ENCODE assay signal across 33 cellular contexts in the genomic region with DNA sequence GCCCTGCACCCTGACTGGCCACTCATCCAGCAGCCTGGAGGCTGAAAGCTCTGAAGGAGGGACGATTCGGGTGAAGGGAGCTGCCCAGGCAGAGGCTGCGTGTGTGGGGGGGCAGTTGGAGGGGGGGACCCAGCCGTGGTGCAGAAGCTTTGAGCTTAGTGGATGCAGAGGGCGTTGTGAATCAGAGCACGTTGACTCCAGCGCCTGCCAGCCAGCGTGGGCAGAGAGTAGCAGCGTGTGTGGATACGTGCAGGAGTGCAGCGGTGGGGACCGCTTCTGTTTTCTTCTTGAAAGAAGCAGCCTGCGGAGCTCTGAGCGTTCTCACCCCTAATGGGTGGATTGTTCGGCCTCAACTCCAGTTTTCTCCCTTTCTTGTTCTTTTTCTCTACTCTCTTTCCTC. TPM values are rescaled to one million over a fixed set of nuclear protein-coding genes. Genes with fewer than 3 reads are reported as not detected.
A peak's percentile ranks its signal among the peaks of the same experiment; 100 is the strongest.
DNase-seq lines count a peak whose midpoint lies in the region; ATAC-seq and TF ChIP-seq lines count a peak whose summit lies in the region.
"Had no signal": no experiment of that assay in that cellular context is flagged by ENCODE, and none has a peak within 500 bp of the region (broad histone marks: within the 10 kb centered on the region; RNA-seq: fewer than 3 reads in every experiment).

No MANE protein-coding gene starts in this region.

- no peak overlapping the region for H3K9ac ChIP-seq in GM23248
- H3K9ac ChIP-seq: BLaER1 treated with 17β-estradiol and CSF1 and Interleukin-3, amounts not matched to agents 10 nM and 100 nM had no signal

- in situ Hi-C loops in GM23248 (cut with MboI) = no loop called here

- no peaks in the 10 kb centered on the region for H3K27me3 Mint-ChIP-seq in osteocyte (ENCODE audit: unreplicated experiment)
- H3K27me3 Mint-ChIP-seq in natural killer cell (ENCODE audit: low read depth in 2 of 2) = peaks cover 0 to 8% of the 10 kb centered on the region in 2 donors

- ATAC-seq in GM21717 (IDR thresholded peaks at IDR 0.05; ENCODE audit: unreplicated experiment) (no peak), natural killer cell (no peak), HG02642 (IDR thresholded peaks at IDR 0.05; ENCODE audit: poor library complexity, unreplicated experiment) (no peak)
- ATAC-seq: esophagus mucosa; HCT116; naive thymus-derived CD4-positive, alpha-beta T cell; pancreas; right lobe of liver; upper lobe of right lung had no signal

- no peaks in the 10 kb centered on the region for H3F3A ChIP-seq in GM23248 (ENCODE audit: insufficient read depth)

- intact Hi-C loops in natural killer cell (cut with micrococcal nuclease) = no loop called here
- intact Hi-C loops in testis (cut with DNase I; ENCODE audit: low total_unique reads) = no loop called here

- H3K4me2 ChIP-seq in GM23248 (ENCODE audit: unreplicated experiment) = no peak overlapping the region
- H3K4me2 ChIP-seq: BLaER1 treated with 17β-estradiol and CSF1 and Interleukin-3, amounts not matched to agents 10 nM and 100 nM; hepatocyte had no signal

- H3K4me1 ChIP-seq in GM23248 (ENCODE audit: insufficient read depth) = no peaks in the 10 kb centered on the region
- H3K4me1 ChIP-seq in testis = no peaks in the 10 kb centered on the region
- H3K4me1 ChIP-seq: BLaER1 treated with 17β-estradiol and CSF1 and Interleukin-3, amounts not matched to agents 10 nM and 100 nM; left ventricle myocardium inferior; pancreas; right lobe of liver; upper lobe of right lung had no signal

- no peak for TF ChIP-seq POLR2A in testis (IDR thresholded peaks at IDR 0.05)

- H3K27ac ChIP-seq in GM23248 (no peak overlapping the region), angular gyrus (ENCODE audit: low read depth, low read length) (peak overlapping the region; percentile 26), testis (no peak overlapping the region)
- H3K27ac ChIP-seq: BLaER1 treated with 17β-estradiol and CSF1 and Interleukin-3, amounts not matched to agents 10 nM and 100 nM; cardiac muscle cell; hepatocyte; HL-60; left ventricle myocardium inferior; pancreas; right lobe of liver; upper lobe of right lung; WERI-Rb-1 had no signal

- H2AFZ ChIP-seq in GM23248 = no peak overlapping the region
- H2AFZ ChIP-seq: hepatocyte had no signal

- no peak overlapping the region for H3K27ac Mint-ChIP-seq in osteocyte (ENCODE audit: unreplicated experiment)
- no peak overlapping the region for H3K27ac Mint-ChIP-seq in natural killer cell
- H3K27ac Mint-ChIP-seq: activated CD4-positive, alpha-beta T cell treated with anti-CD3 and anti-CD28 coated beads, Interleukin-2, amount 10 ng/mL, durations not matched to agents 7 days and 5 days; naive thymus-derived CD4-positive, alpha-beta T cell had no signal

- DNase-seq in GM23248 (peak; percentile 9), hippocampal formation (lab: John Stamatoyannopoulos, UW) (peak; percentile 34 to 57), osteocyte (ENCODE audit: extremely low spot score, unreplicated experiment) (peak; percentile 62), natural killer cell (no peak), testis (no peak)
- DNase-seq: activated CD4-positive, alpha-beta T cell treated with anti-CD3 and anti-CD28 coated beads, Interleukin-2, amount 10 ng/mL, durations not matched to agents 7 days and 5 days; activated naive CD4-positive, alpha-beta T cell; activated T-cell treated with anti-CD3 and anti-CD28 coated beads, Interleukin-2, amount 50 U/mL, for 48 hours; COR-L47; cortex of kidney; DMS53; foreskin melanocyte; Kasumi-1; left ventricle myocardium inferior; naive thymus-derived CD4-positive, alpha-beta T cell; NCI-H146; NCI-H526; pancreas; right lobe of liver; SHP77; stimulated activated CD4-positive, alpha-beta T cell treated with anti-CD3 and anti-CD28 coated beads, Interleukin-2, amount 100 ng/mL, for 48 hours; upper lobe of right lung; WERI-Rb-1 had no signal

- H3K27me3 ChIP-seq in GM23248 (replicated peaks; ENCODE audit: insufficient read depth) (no peaks in the 10 kb centered on the region), testis (no peaks in the 10 kb centered on the region)
- H3K27me3 ChIP-seq: BLaER1 treated with 17β-estradiol and CSF1 and Interleukin-3, amounts not matched to agents 10 nM and 100 nM; cardiac muscle cell; pancreas; right lobe of liver had no signal

- H3K9me3 ChIP-seq in GM23248 (ENCODE audit: low read depth) (no peaks in the 10 kb centered on the region), testis (no peaks in the 10 kb centered on the region)
- H3K9me3 ChIP-seq: BLaER1 treated with 17β-estradiol and CSF1 and Interleukin-3, amounts not matched to agents 10 nM and 100 nM; left ventricle myocardium inferior; pancreas; right lobe of liver; upper lobe of right lung had no signal

- no peaks in the 10 kb centered on the region for H4K20me1 ChIP-seq in GM23248 (ENCODE audit: insufficient read depth)
- H4K20me1 ChIP-seq: BLaER1 treated with 17β-estradiol and CSF1 and Interleukin-3, amounts not matched to agents 10 nM and 100 nM had no signal

- H3K4me3 Mint-ChIP-seq in osteocyte (ENCODE audit: unreplicated experiment) = no peak overlapping the region
- no peak overlapping the region for H3K4me3 Mint-ChIP-seq in natural killer cell
- H3K4me3 Mint-ChIP-seq: activated CD4-positive, alpha-beta T cell treated with anti-CD3 and anti-CD28 coated beads, Interleukin-2, amount 10 ng/mL, durations not matched to agents 7 days and 5 days; naive thymus-derived CD4-positive, alpha-beta T cell had no signal

- H3K9me3 Mint-ChIP-seq in osteocyte (ENCODE audit: unreplicated experiment) (peaks cover 9% of the 10 kb centered on the region), natural killer cell (peaks cover 0 to 2% of the 10 kb centered on the region in 2 donors)
- H3K9me3 Mint-ChIP-seq: activated CD4-positive, alpha-beta T cell treated with anti-CD3 and anti-CD28 coated beads, Interleukin-2, amount 10 ng/mL, durations not matched to agents 7 days and 5 days had no signal

- no peaks in the 10 kb centered on the region for H3K79me2 ChIP-seq in GM23248 (ENCODE audit: insufficient read depth)
- H3K79me2 ChIP-seq: hepatocyte had no signal

- TF ChIP-seq CTCF in osteocyte (IDR thresholded peaks at IDR 0.05) = no peak
- TF ChIP-seq CTCF in natural killer cell (IDR thresholded peaks at IDR 0.05) = no peak
- no peak for TF ChIP-seq CTCF in testis (IDR thresholded peaks at IDR 0.05)

- H3K36me3 ChIP-seq in GM23248 (ENCODE audit: low read depth) = no peaks in the 10 kb centered on the region
- no peaks in the 10 kb centered on the region for H3K36me3 ChIP-seq in testis (ENCODE audit: low read depth, missing control alignments)
- H3K36me3 ChIP-seq: BLaER1 treated with 17β-estradiol and CSF1 and Interleukin-3, amounts not matched to agents 10 nM and 100 nM; cardiac muscle cell; left ventricle myocardium inferior; pancreas; right lobe of liver; upper lobe of right lung; WERI-Rb-1 had no signal

- H3K9me2 ChIP-seq in GM23248 (ENCODE audit: insufficient read depth) = no peaks in the 10 kb centered on the region

- H3K4me3 ChIP-seq in GM23248 (no peak overlapping the region), testis (no peak overlapping the region)
- H3K4me3 ChIP-seq: BLaER1 treated with 17β-estradiol and CSF1 and Interleukin-3, amounts not matched to agents 10 nM and 100 nM; cardiac muscle cell; hepatocyte; left ventricle myocardium inferior; pancreas; right lobe of liver; upper lobe of right lung had no signal

- no peaks in the 10 kb centered on the region for H3K36me3 Mint-ChIP-seq in osteocyte (ENCODE audit: unreplicated experiment)
- H3K36me3 Mint-ChIP-seq in natural killer cell = no peaks in the 10 kb centered on the region
- H3K36me3 Mint-ChIP-seq: naive thymus-derived CD4-positive, alpha-beta T cell had no signal

- WGBS in GM23248 (ENCODE audit: low coverage in 1 of 2, low lambda C conversion rate in 2 of 2, missing lambda C conversion rate in 2 of 2), 2 experiments = 12 to 24% methylated on average over 13 to 15 of the region's 15 CpGs
- WGBS in testis, 2 donors = 64 to 74% methylated on average over 10 to 15 of the region's 15 CpGs

- H3K4me1 Mint-ChIP-seq in osteocyte (ENCODE audit: unreplicated experiment) (no peaks in the 10 kb centered on the region), natural killer cell (no peaks in the 10 kb centered on the region)
- H3K4me1 Mint-ChIP-seq: activated CD4-positive, alpha-beta T cell treated with anti-CD3 and anti-CD28 coated beads, Interleukin-2, amount 10 ng/mL, durations not matched to agents 7 days and 5 days; naive thymus-derived CD4-positive, alpha-beta T cell had no signal

RNA-seq across cellular contexts. Expression of a gene that starts 47.2 kb away (rescaled TPM):
- total RNA-seq in GM23248 (2014; rRNA removed; shearing (Covaris generic)) = not detected in 2 replicates
- not detected in 2 replicates for polyA plus RNA-seq in GM23248 (2016; fragmentation: Nextera tagmentation; extraction: Ambion mirVana)
- not detected in 2 replicates for total RNA-seq in osteocyte
- under 1 TPM in 2 of 3 donors, not detected in 1; 0.05 to 0.09 TPM for total RNA-seq in natural killer cell
- total RNA-seq in testis = 1 to 10 TPM; 1.3 to 1.7 TPM
- polyA plus RNA-seq in testis (ENCODE audit: insufficient read depth, low read depth, low replicate concordance) = 2.2 TPM
- total RNA-seq: esophagus mucosa, G401, pancreas, right lobe of liver, upper lobe of right lung had no signal

Comparison
In these comparisons a context has a peak if more than half of its experiments do, and no peak if none do; other contexts are left out.
1. DNase-seq: peak in GM23248 (single experiment), hippocampal formation (2 of 2) and osteocyte (single experiment); none in natural killer cell (single experiment) and testis (single experiment).